In genomic region chr14:34409721-34410120, GRCh38 we compare ENCODE assay signal across 6 cellular contexts.
"Had no signal": no experiment of that assay in that cellular context is flagged by ENCODE, and none has a peak within 500 bp of the region (broad histone marks: within the 10 kb centered on the region; RNA-seq: fewer than 3 reads in every experiment).

No MANE protein-coding gene starts in this region.

- H3K4me3 ChIP-seq: K562 had no signal

- H3K4me1 Mint-ChIP-seq: IgD-negative memory B cell had no signal

- H3K27ac ChIP-seq: HL-60 had no signal

- FAIRE-seq: HTR-8/SVneo, K562 had no signal

- DNase-seq: KBM-7, KG1 had no signal

- ATAC-seq: K562 had no signal

- H3K27ac Mint-ChIP-seq: IgD-negative memory B cell had no signal
